12 cellular contexts compared by ENCODE assay signal in the genomic region with DNA sequence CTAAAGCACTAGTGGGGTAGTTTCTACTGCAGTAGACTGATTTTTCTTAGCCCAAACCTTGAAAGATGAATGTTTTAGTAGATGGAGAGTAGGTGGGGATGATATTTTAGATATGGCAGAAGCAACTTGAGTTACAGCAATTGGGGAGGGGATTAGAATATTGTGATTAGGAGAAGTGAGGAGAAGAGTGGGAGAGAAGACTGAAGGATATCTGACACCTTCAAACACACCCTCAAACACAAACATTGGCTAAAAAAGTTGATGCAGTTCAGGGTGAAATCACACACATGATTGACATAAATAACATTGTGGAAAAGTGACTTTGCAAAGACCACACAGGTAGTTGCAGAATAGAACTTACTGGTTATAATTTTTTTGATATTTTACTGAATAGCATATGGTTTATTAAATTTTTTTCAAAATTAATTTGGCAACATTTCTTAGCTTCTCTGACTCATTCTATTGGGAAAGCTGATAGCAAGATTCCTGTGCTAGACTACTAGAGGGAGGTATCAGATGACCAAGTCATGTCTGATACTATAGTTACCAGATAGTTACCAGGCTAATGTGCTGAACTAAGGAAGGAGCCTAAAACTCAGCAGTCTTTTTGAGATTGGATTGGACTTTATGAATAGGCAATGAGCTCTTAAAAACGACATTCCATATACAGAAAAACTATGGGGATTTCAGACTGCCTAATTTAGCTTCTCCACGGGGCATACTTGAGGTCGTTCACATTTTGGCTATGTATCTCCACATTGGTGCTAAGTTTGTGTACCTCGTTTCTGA.
DNase-seq lines count a peak whose midpoint lies in the region; ATAC-seq and TF ChIP-seq lines count a peak whose summit lies in the region.
"Had no signal": no experiment of that assay in that cellular context is flagged by ENCODE, and none has a peak within 500 bp of the region (broad histone marks: within the 10 kb centered on the region; RNA-seq: fewer than 3 reads in every experiment).

No MANE protein-coding gene starts in this region.

- intact Hi-C loops in transverse colon (cut with DNase I; ENCODE audit: low total_unique reads) = no loop called here

- no CpG with 5 or more reads among the region's 4 CpGs for WGBS in mesendoderm (ENCODE audit: extremely low coverage, insufficient coverage, low lambda C conversion rate)
- 78 to 91% methylated on average over 4 of the region's 4 CpGs for WGBS in transverse colon (ENCODE audit: low coverage in 1 of 2), 2 donors

- H3K4me1 ChIP-seq in mesendoderm (ENCODE audit: control insufficient read depth, low read depth, low read length) (no peaks in the 10 kb centered on the region), transverse colon (peaks cover 0 to 21% (median 7%) of the 10 kb centered on the region in 4 donors)

- H3K36me3 ChIP-seq in mesendoderm (ENCODE audit: control insufficient read depth, insufficient read depth, low read length) (no peaks in the 10 kb centered on the region), transverse colon (peaks cover 0 to 8% (median 0%) of the 10 kb centered on the region in 4 donors)

- H3K27me3 ChIP-seq in mesendoderm (ENCODE audit: insufficient read depth, low read length, poor library complexity) (no peaks in the 10 kb centered on the region), transverse colon (no peaks in the 10 kb centered on the region)
- H3K27me3 ChIP-seq: upper lobe of right lung had no signal

- H3K4ac ChIP-seq in mesendoderm (ENCODE audit: low read depth, low read length) = no peak overlapping the region

- H3K79me1 ChIP-seq in mesendoderm (ENCODE audit: low read length) = no peaks in the 10 kb centered on the region

- H3K23ac ChIP-seq in mesendoderm (ENCODE audit: low read length) = no peak overlapping the region

- no peak overlapping the region for H4K8ac ChIP-seq in mesendoderm (ENCODE audit: low read depth, low read length)

- H3K56ac ChIP-seq in mesendoderm (ENCODE audit: low read length) = no peak overlapping the region

- no peak overlapping the region for H3K4me2 ChIP-seq in mesendoderm (ENCODE audit: low read length)

- H3K27ac ChIP-seq in mesendoderm (ENCODE audit: low read depth, low read length) (no peak overlapping the region), transverse colon (no peak overlapping the region)
- H3K27ac ChIP-seq: HL-60, upper lobe of right lung had no signal

- peak; percentile 15 for DNase-seq in CD1c-positive myeloid dendritic cell (ENCODE audit: extremely low spot score)
- peak; percentile 27 for DNase-seq in HS-27A (ENCODE audit: low read depth)
- peak; percentile 60 for DNase-seq in astrocyte of the spinal cord (ENCODE audit: low read depth, low spot score)
- peak; percentile 34 for DNase-seq in mesendoderm
- DNase-seq in transverse colon = no peak
- DNase-seq in activated gamma-delta T cell treated with Interleukin-2 at 50 U/mL for 16 hours = no peak
- DNase-seq: activated effector memory CD4-positive, alpha-beta T cell treated with Interleukin-2 at 50 U/mL for 16 hours; NCI-H1694 treated with DMSO at 0.1 percent for 48 hours; upper lobe of right lung had no signal

- H3K18ac ChIP-seq in mesendoderm (ENCODE audit: low read length) = no peak overlapping the region

- in situ Hi-C loops in astrocyte of the spinal cord (cut with HindIII; ENCODE audit: low sequenced_read_pairs) = no loop called here
- in situ Hi-C loops in transverse colon (cut with MboI; ENCODE audit: low pct_ligation_motif_present in 1 of 4, low pct_unique_long_range_greater_than_20kb in 1 of 4, low sequenced_read_pairs in 3 of 4) = loop anchor here in 2 of 4 donors (10.0 to 25.0 kb wide), 2 partner anchors 201 to 592 kb away; partner anchors contain the start of gene SLC35F5 (in 1 of the 2)

- H4K5ac ChIP-seq in mesendoderm (ENCODE audit: low read length) = no peak overlapping the region

- TF ChIP-seq EP300 in transverse colon (IDR thresholded peaks at IDR 0.05; ENCODE audit: low read depth) = no peak

- H2AK5ac ChIP-seq in mesendoderm (ENCODE audit: low read length) = no peak overlapping the region

- no peak overlapping the region for H2BK120ac ChIP-seq in mesendoderm (ENCODE audit: low read depth, low read length)

- TF ChIP-seq POLR2A in transverse colon (IDR thresholded peaks at IDR 0.05) = no peak

- no peaks in the 10 kb centered on the region for H3K79me2 ChIP-seq in mesendoderm (ENCODE audit: control insufficient read depth, insufficient read depth, low read length)

- no peak overlapping the region for H2BK15ac ChIP-seq in mesendoderm (replicated peaks; ENCODE audit: low read depth)

- no peak overlapping the region for H3K9ac ChIP-seq in mesendoderm (ENCODE audit: low read length)

- H3K4me3 ChIP-seq in astrocyte of the spinal cord (ENCODE audit: low read depth, low read length) (no peak overlapping the region), mesendoderm (ENCODE audit: low read length) (no peak overlapping the region), transverse colon (no peak overlapping the region)
- H3K4me3 ChIP-seq: upper lobe of right lung had no signal

- H2BK5ac ChIP-seq in mesendoderm (ENCODE audit: low read length) = no peak overlapping the region

- TF ChIP-seq CTCF in astrocyte of the spinal cord (IDR thresholded peaks at IDR 0.05; ENCODE audit: low read depth, low read length) = no peak
- no peak for TF ChIP-seq CTCF in transverse colon (IDR thresholded peaks at IDR 0.05)

- H3K9me3 ChIP-seq in transverse colon = no peaks in the 10 kb centered on the region
- H3K9me3 ChIP-seq: upper lobe of right lung had no signal

- ATAC-seq in GM21526 (IDR thresholded peaks at IDR 0.05; ENCODE audit: low FRiP score, unreplicated experiment) = no peak
- no peak for ATAC-seq in GM19023 (IDR thresholded peaks at IDR 0.05; ENCODE audit: unreplicated experiment)

Comparison
In these comparisons a context has a peak if more than half of its experiments do, and no peak if none do; other contexts are left out.
1. DNase-seq: peak in CD1c-positive myeloid dendritic cell (single experiment), HS-27A (single experiment), astrocyte of the spinal cord (single experiment) and mesendoderm (single experiment); none in transverse colon (single experiment) and activated gamma-delta T cell treated with Interleukin-2 at 50 U/mL for 16 hours (single experiment).